In genomic region chr19:8663920-8664670, GRCh38 we compare ENCODE assay signal across 11 cellular contexts. TPM values are rescaled to one million over a fixed set of nuclear protein-coding genes. Genes with fewer than 3 reads are reported as not detected.
DNase-seq lines count a peak whose midpoint lies in the region; ATAC-seq and TF ChIP-seq lines count a peak whose summit lies in the region.
"Had no signal": no experiment of that assay in that cellular context is flagged by ENCODE, and none has a peak within 500 bp of the region (broad histone marks: within the 10 kb centered on the region; RNA-seq: fewer than 3 reads in every experiment).

No MANE protein-coding gene starts in this region.

- H3K36me3 Mint-ChIP-seq in activated CD4-positive, alpha-beta memory T cell treated with anti-CD3 and anti-CD28 coated beads, Interleukin-2, amount 10 ng/mL, durations not matched to agents 7 days and 5 days (ENCODE audit: low read depth): peaks cover 5% of the 10 kb centered on the region
- no peaks in the 10 kb centered on the region for H3K36me3 Mint-ChIP-seq in stimulated activated effector memory CD8-positive, alpha-beta T cell treated with anti-CD3 and anti-CD28 coated beads, Interleukin-12 subunit alpha, Interleukin-12 subunit beta, amount 100 ng/mL, for 72 hours

- H3K27me3 ChIP-seq in HAP-1 (ENCODE audit: low read depth): no peaks in the 10 kb centered on the region

- peak; percentile 84 for DNase-seq in Jurkat, Clone E6-1 (ENCODE audit: low read depth, low spot score)
- DNase-seq in activated CD4-positive, alpha-beta memory T cell treated with anti-CD3 and anti-CD28 coated beads, Interleukin-2, amount 10 ng/mL, durations not matched to agents 7 days and 5 days: peak; percentile 63
- peak; percentile 6 for DNase-seq in effector CD4-positive, alpha-beta T cell
- no peak for DNase-seq in stimulated activated effector memory CD8-positive, alpha-beta T cell treated with anti-CD3 and anti-CD28 coated beads, Interleukin-12 subunit alpha, Interleukin-12 subunit beta, amount 100 ng/mL, for 72 hours (ENCODE audit: low spot score in 2 of 2)
- no peak for DNase-seq in HAP-1 (ENCODE audit: low spot score in 2 of 2)
- DNase-seq in cortex of kidney (lab: John Stamatoyannopoulos, UW): no peak
- DNase-seq in H4 (ENCODE audit: low spot score): no peak
- DNase-seq: endodermal cell, Kasumi-1 had no signal

- H3K9me3 ChIP-seq in HAP-1: no peaks in the 10 kb centered on the region

- no peaks in the 10 kb centered on the region for H3K36me3 ChIP-seq in HAP-1 (replicated peaks)

- peaks cover 1% of the 10 kb centered on the region for H3K27me3 Mint-ChIP-seq in activated CD4-positive, alpha-beta memory T cell treated with anti-CD3 and anti-CD28 coated beads, Interleukin-2, amount 10 ng/mL, durations not matched to agents 7 days and 5 days

- in situ Hi-C loops in HAP-1 (cut with MboI; ENCODE audit: low sequenced_read_pairs): no loop called here

- H3K4me3 Mint-ChIP-seq in activated CD4-positive, alpha-beta memory T cell treated with anti-CD3 and anti-CD28 coated beads, Interleukin-2, amount 10 ng/mL, durations not matched to agents 7 days and 5 days: no peak overlapping the region
- peak overlapping the region; percentile 36 for H3K4me3 Mint-ChIP-seq in stimulated activated effector memory CD8-positive, alpha-beta T cell treated with anti-CD3 and anti-CD28 coated beads, Interleukin-12 subunit alpha, Interleukin-12 subunit beta, amount 100 ng/mL, for 72 hours
- H3K4me3 Mint-ChIP-seq: endodermal cell had no signal

- ATAC-seq in stimulated activated effector memory CD8-positive, alpha-beta T cell treated with anti-CD3 and anti-CD28 coated beads, Interleukin-12 subunit alpha, Interleukin-12 subunit beta, amount 100 ng/mL, for 72 hours: peak; percentile 38
- no peak for ATAC-seq in SK-N-SH treated with all-trans-retinoic acid at 6 μM for 48 hours

- peaks cover 6% of the 10 kb centered on the region for H3K9me3 Mint-ChIP-seq in activated CD4-positive, alpha-beta memory T cell treated with anti-CD3 and anti-CD28 coated beads, Interleukin-2, amount 10 ng/mL, durations not matched to agents 7 days and 5 days
- no peaks in the 10 kb centered on the region for H3K9me3 Mint-ChIP-seq in stimulated activated effector memory CD8-positive, alpha-beta T cell treated with anti-CD3 and anti-CD28 coated beads, Interleukin-12 subunit alpha, Interleukin-12 subunit beta, amount 100 ng/mL, for 72 hours
- H3K9me3 Mint-ChIP-seq: endodermal cell had no signal

- H3K4me1 Mint-ChIP-seq in activated CD4-positive, alpha-beta memory T cell treated with anti-CD3 and anti-CD28 coated beads, Interleukin-2, amount 10 ng/mL, durations not matched to agents 7 days and 5 days: peaks cover 69% of the 10 kb centered on the region
- peaks cover 72% of the 10 kb centered on the region for H3K4me1 Mint-ChIP-seq in stimulated activated effector memory CD8-positive, alpha-beta T cell treated with anti-CD3 and anti-CD28 coated beads, Interleukin-12 subunit alpha, Interleukin-12 subunit beta, amount 100 ng/mL, for 72 hours
- H3K4me1 Mint-ChIP-seq: endodermal cell had no signal

- peak overlapping the region; percentile 20 for H3K4me3 ChIP-seq in Jurkat, Clone E6-1 (ENCODE audit: low read length)
- H3K4me3 ChIP-seq in HAP-1: no peak overlapping the region

- POLR2A ChIA-PET in activated CD4-positive, alpha-beta memory T cell treated with anti-CD3 and anti-CD28 coated beads, Interleukin-2, amount 10 ng/mL, durations not matched to agents 7 days and 5 days (lab: Charles Lee): interaction anchor here (2.1 kb wide), 1 partner anchor 9 kb away, joined by 7 read pairs; no protein-coding TSS in a partner anchor

- no peaks in the 10 kb centered on the region for H3K4me1 ChIP-seq in HAP-1

- CTCF ChIA-PET in activated CD4-positive, alpha-beta memory T cell treated with anti-CD3 and anti-CD28 coated beads, Interleukin-2, amount 10 ng/mL, durations not matched to agents 7 days and 5 days (lab: Charles Lee): interaction anchor here (1.2 to 3.0 kb wide), 3 partner anchors 9 to 30 kb away, joined by 3 to 15 read pairs (median 4); no protein-coding TSS in a partner anchor

- peak overlapping the region; percentile 77 for H3K27ac Mint-ChIP-seq in activated CD4-positive, alpha-beta memory T cell treated with anti-CD3 and anti-CD28 coated beads, Interleukin-2, amount 10 ng/mL, durations not matched to agents 7 days and 5 days
- H3K27ac Mint-ChIP-seq in stimulated activated effector memory CD8-positive, alpha-beta T cell treated with anti-CD3 and anti-CD28 coated beads, Interleukin-12 subunit alpha, Interleukin-12 subunit beta, amount 100 ng/mL, for 72 hours: peak overlapping the region; percentile 90
- H3K27ac Mint-ChIP-seq: endodermal cell had no signal

TF ChIP-seq in SK-N-SH treated with all-trans-retinoic acid at 6 μM for 48 hours, 23 proteins besides CTCF, POLR2A, EP300 and RAD21 (continues in another document):
- TF ChIP-seq ZNF8 (CRISPR knock-in tag; IDR thresholded peaks at IDR 0.05): no peak
- no peak for TF ChIP-seq OSR1 (CRISPR knock-in tag; IDR thresholded peaks at IDR 0.05)
- no peak for TF ChIP-seq ZNF70 (CRISPR knock-in tag; IDR thresholded peaks at IDR 0.05)
- no peak for TF ChIP-seq POU6F1 (CRISPR knock-in tag; IDR thresholded peaks at IDR 0.05; ENCODE audit: borderline replicate concordance, low read depth)
- no peak for TF ChIP-seq PPARA (CRISPR knock-in tag; IDR thresholded peaks at IDR 0.05; ENCODE audit: borderline replicate concordance)
- TF ChIP-seq ZC3H10 (CRISPR knock-in tag; IDR thresholded peaks at IDR 0.05): no peak
- TF ChIP-seq RARB (CRISPR knock-in tag; IDR thresholded peaks at IDR 0.05): no peak
- no peak for TF ChIP-seq CSDC2 (CRISPR knock-in tag; IDR thresholded peaks at IDR 0.05)
- no peak for TF ChIP-seq TCF4 (CRISPR knock-in tag; IDR thresholded peaks at IDR 0.05; ENCODE audit: borderline replicate concordance)
- no peak for TF ChIP-seq ZFP3 (CRISPR knock-in tag; IDR thresholded peaks at IDR 0.05)
- no peak for TF ChIP-seq ESRRG (CRISPR knock-in tag; IDR thresholded peaks at IDR 0.05)
- TF ChIP-seq GLIS3 (CRISPR knock-in tag; IDR thresholded peaks at IDR 0.05): no peak
- no peak for TF ChIP-seq CREB5 (CRISPR knock-in tag; IDR thresholded peaks at IDR 0.05; ENCODE audit: low read depth)
- TF ChIP-seq, protein P1, sequence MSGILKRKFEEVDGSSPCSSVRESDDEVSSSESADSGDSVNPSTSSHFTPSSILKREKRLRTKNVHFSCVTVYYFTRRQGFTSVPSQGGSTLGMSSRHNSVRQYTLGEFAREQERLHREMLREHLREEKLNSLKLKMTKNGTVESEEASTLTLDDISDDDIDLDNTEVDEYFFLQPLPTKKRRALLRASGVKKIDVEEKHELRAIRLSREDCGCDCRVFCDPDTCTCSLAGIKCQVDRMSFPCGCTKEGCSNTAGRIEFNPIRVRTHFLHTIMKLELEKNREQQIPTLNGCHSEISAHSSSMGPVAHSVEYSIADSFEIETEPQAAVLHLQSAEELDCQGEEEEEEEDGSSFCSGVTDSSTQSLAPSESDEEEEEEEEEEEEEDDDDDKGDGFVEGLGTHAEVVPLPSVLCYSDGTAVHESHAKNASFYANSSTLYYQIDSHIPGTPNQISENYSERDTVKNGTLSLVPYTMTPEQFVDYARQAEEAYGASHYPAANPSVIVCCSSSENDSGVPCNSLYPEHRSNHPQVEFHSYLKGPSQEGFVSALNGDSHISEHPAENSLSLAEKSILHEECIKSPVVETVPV (CRISPR knock-in tag; IDR thresholded peaks at IDR 0.05): no peak

RNA-seq across cellular contexts. Expression of gene NFILZ, which starts 33.7 kb away (rescaled TPM):
- polyA plus RNA-seq in Jurkat, Clone E6-1 (2012; ENCODE audit: insufficient read depth, insufficient read length): not detected
- not detected for total RNA-seq in activated CD4-positive, alpha-beta memory T cell treated with anti-CD3 and anti-CD28 coated beads, Interleukin-2, amount 10 ng/mL, durations not matched to agents 7 days and 5 days
- total RNA-seq in H4 (2014; rRNA removed; shearing (Covaris generic)): not detected in 2 replicates
- total RNA-seq: endodermal cell, omental fat pad had no signal

RNA-seq across cellular contexts. Expression of gene ACTL9, which starts 34.5 kb away (rescaled TPM):
- polyA plus RNA-seq in Jurkat, Clone E6-1 (2012; ENCODE audit: insufficient read depth, insufficient read length): not detected
- not detected for total RNA-seq in activated CD4-positive, alpha-beta memory T cell treated with anti-CD3 and anti-CD28 coated beads, Interleukin-2, amount 10 ng/mL, durations not matched to agents 7 days and 5 days
- total RNA-seq in H4 (2014; rRNA removed; shearing (Covaris generic)): not detected in 2 replicates
- total RNA-seq: endodermal cell, omental fat pad had no signal

RNA-seq across cellular contexts. Expression of gene ADAMTS10, which starts 53.6 kb away (rescaled TPM):
- 24.6 TPM for polyA plus RNA-seq in Jurkat, Clone E6-1 (2012; ENCODE audit: insufficient read depth, insufficient read length)
- 1 to 10 TPM; 2.6 to 2.8 TPM for total RNA-seq in activated CD4-positive, alpha-beta memory T cell treated with anti-CD3 and anti-CD28 coated beads, Interleukin-2, amount 10 ng/mL, durations not matched to agents 7 days and 5 days
- total RNA-seq in H4 (2014; rRNA removed; shearing (Covaris generic)): 0.62 and 0.83 TPM in 2 replicates

RNA-seq across cellular contexts. Expression of gene OR2Z1, which starts 57.3 kb away (rescaled TPM):
- polyA plus RNA-seq in Jurkat, Clone E6-1 (2012; ENCODE audit: insufficient read depth, insufficient read length): not detected
- not detected for total RNA-seq in activated CD4-positive, alpha-beta memory T cell treated with anti-CD3 and anti-CD28 coated beads, Interleukin-2, amount 10 ng/mL, durations not matched to agents 7 days and 5 days
- total RNA-seq in H4 (2014; rRNA removed; shearing (Covaris generic)): not detected in 2 replicates
- total RNA-seq: endodermal cell, omental fat pad had no signal

Comparison
In these comparisons a context has a peak if more than half of its experiments do, and no peak if none do; other contexts are left out.
1. DNase-seq: peak in Jurkat, Clone E6-1 (single experiment), activated CD4-positive, alpha-beta memory T cell treated with anti-CD3 and anti-CD28 coated beads, Interleukin-2, amount 10 ng/mL, durations not matched to agents 7 days and 5 days (single experiment) and effector CD4-positive, alpha-beta T cell (single experiment); none in stimulated activated effector memory CD8-positive, alpha-beta T cell treated with anti-CD3 and anti-CD28 coated beads, Interleukin-12 subunit alpha, Interleukin-12 subunit beta, amount 100 ng/mL, for 72 hours (0 of 2), HAP-1 (0 of 2), cortex of kidney (single experiment) and H4 (single experiment).